ENCODE assay signal across 34 cellular contexts in genomic region chr6:93902517-93902916, GRCh38.
DNase-seq lines count a peak whose midpoint lies in the region; ATAC-seq, FAIRE-seq and TF ChIP-seq lines count a peak whose summit lies in the region.
"Had no signal": no experiment of that assay in that cellular context is flagged by ENCODE, and none has a peak within 500 bp of the region (broad histone marks: within the 10 kb centered on the region; RNA-seq: fewer than 3 reads in every experiment).

No MANE protein-coding gene starts in this region.

- no peak for TF ChIP-seq EP300 in upper lobe of left lung (IDR thresholded peaks at IDR 0.05)

- peak; percentile 23 for DNase-seq in colonic mucosa
- DNase-seq in left colon: peak in 1 of 2 donors; percentile 4
- DNase-seq in mucosa of descending colon: peak in 2 of 3 donors; percentile 4 to 16
- DNase-seq in small intestine: peak; percentile 13
- no peak for DNase-seq in NCI-H526 (lab: John Stamatoyannopoulos, UW)
- no peak for DNase-seq in pons (ENCODE audit: low spot score)
- DNase-seq in upper lobe of left lung: no peak
- no peak for DNase-seq in urothelium cell line (ENCODE audit: low spot score)
- DNase-seq: 8988T; ACHN; AML-193; BE2C; C1 segment of cervical spinal cord; Caco-2; Calu3; CD4-positive, alpha-beta memory T cell; CD4-positive, alpha-beta T cell; CD4-positive, CD25-positive, alpha-beta regulatory T cell; CD8-positive, alpha-beta memory T cell; CD8-positive, alpha-beta T cell; COR-L47; DMS 273 treated with DMSO at 0.1 percent for 48 hours; DMS153; DMS53; DMS79; DMS79 treated with DMSO at 0.1 percent for 48 hours; DND-41; EL had no signal

- 65 to 90% (median 75%) methylated on average over 5 of the region's 5 CpGs for WGBS in small intestine, 3 donors
- WGBS in upper lobe of left lung, 2 donors: 88 to 90% methylated on average over 5 of the region's 5 CpGs

- no peaks in the 10 kb centered on the region for H3K36me3 ChIP-seq in colonic mucosa
- no peaks in the 10 kb centered on the region for H3K36me3 ChIP-seq in mucosa of descending colon (ENCODE audit: low read depth)
- no peaks in the 10 kb centered on the region for H3K36me3 ChIP-seq in small intestine (ENCODE audit: control insufficient read depth in 2 of 2, insufficient read depth in 2 of 2, low read length in 2 of 2)
- no peaks in the 10 kb centered on the region for H3K36me3 ChIP-seq in upper lobe of left lung
- H3K36me3 ChIP-seq: BE2C; BLaER1; BLaER1 treated with 17β-estradiol and CSF1 and Interleukin-3, amounts not matched to agents 10 nM and 100 nM had no signal

- H3K27ac ChIP-seq in colonic mucosa (no peak overlapping the region), small intestine (ENCODE audit: low read depth in 1 of 2, low read length in 1 of 2) (no peak overlapping the region), upper lobe of left lung (no peak overlapping the region)
- H3K27ac ChIP-seq: 22Rv1; A549; BLaER1; BLaER1 treated with 17β-estradiol and CSF1 and Interleukin-3, amounts not matched to agents 10 nM and 100 nM; C4-2B had no signal

- H3K27me3 ChIP-seq in colonic mucosa: no peaks in the 10 kb centered on the region
- H3K27me3 ChIP-seq in small intestine (ENCODE audit: control insufficient read depth in 2 of 2, insufficient read depth in 2 of 2, low read length in 2 of 2): no peaks in the 10 kb centered on the region
- no peaks in the 10 kb centered on the region for H3K27me3 ChIP-seq in upper lobe of left lung
- H3K27me3 ChIP-seq: BE2C; BLaER1; BLaER1 treated with 17β-estradiol and CSF1 and Interleukin-3, amounts not matched to agents 10 nM and 100 nM had no signal

- no peaks in the 10 kb centered on the region for H3K4me1 ChIP-seq in colonic mucosa
- no peaks in the 10 kb centered on the region for H3K4me1 ChIP-seq in mucosa of descending colon (ENCODE audit: low read depth)
- no peaks in the 10 kb centered on the region for H3K4me1 ChIP-seq in small intestine (ENCODE audit: control insufficient read depth in 2 of 2, insufficient read depth in 1 of 2, low read depth in 1 of 2, low read length in 1 of 2)
- H3K4me1 ChIP-seq in upper lobe of left lung: no peaks in the 10 kb centered on the region
- H3K4me1 ChIP-seq: A549; BE2C; BLaER1; BLaER1 treated with 17β-estradiol and CSF1 and Interleukin-3, amounts not matched to agents 10 nM and 100 nM; Caco-2 had no signal

- no peak overlapping the region for H3K9ac ChIP-seq in colonic mucosa (ENCODE audit: low read depth in 2 of 2, low read length in 2 of 2)
- H3K9ac ChIP-seq: BLaER1; BLaER1 treated with 17β-estradiol and CSF1 and Interleukin-3, amounts not matched to agents 10 nM and 100 nM had no signal

- H3K9me3 ChIP-seq in colonic mucosa: no peaks in the 10 kb centered on the region
- no peaks in the 10 kb centered on the region for H3K9me3 ChIP-seq in mucosa of descending colon
- no peaks in the 10 kb centered on the region for H3K9me3 ChIP-seq in small intestine (ENCODE audit: control insufficient read depth, low read depth)
- H3K9me3 ChIP-seq in upper lobe of left lung: no peaks in the 10 kb centered on the region
- H3K9me3 ChIP-seq: A549, BE2C, BLaER1, Caco-2 had no signal

- no peak for TF ChIP-seq POLR2A in upper lobe of left lung (IDR thresholded peaks at IDR 0.05)

- peak; percentile 79 for ATAC-seq in left colon
- peak; percentile 69 for ATAC-seq in mucosa of descending colon
- ATAC-seq in upper lobe of left lung (ENCODE audit: low FRiP score in 2 of 2): no peak
- ATAC-seq: A549; CD8-positive, alpha-beta T cell had no signal

- H3K4me3 ChIP-seq in colonic mucosa: no peak overlapping the region
- H3K4me3 ChIP-seq in mucosa of descending colon: no peak overlapping the region
- H3K4me3 ChIP-seq in small intestine (ENCODE audit: low read depth in 1 of 2, low read length in 2 of 2): no peak overlapping the region
- H3K4me3 ChIP-seq in upper lobe of left lung: no peak overlapping the region
- H3K4me3 ChIP-seq: A549; BLaER1; BLaER1 treated with 17β-estradiol and CSF1 and Interleukin-3, amounts not matched to agents 10 nM and 100 nM had no signal

- TF ChIP-seq CTCF in colonic mucosa (IDR thresholded peaks at IDR 0.05) (no peak), mucosa of descending colon (IDR thresholded peaks at IDR 0.05) (no peak), upper lobe of left lung (IDR thresholded peaks at IDR 0.05) (no peak)

- intact Hi-C loops in colonic mucosa (cut with DNase I) (no loop called here), left colon (cut with DNase I, micrococcal nuclease) (no loop called here), mucosa of descending colon (cut with DNase I, micrococcal nuclease) (no loop called here)

- FAIRE-seq in small intestine (lab: Jason Lieb, UNC): no peak
- no peak for FAIRE-seq in urothelium cell line (lab: Jason Lieb, UNC)
- FAIRE-seq: A549, D721Med had no signal

Comparison
In these comparisons a context has a peak if more than half of its experiments do, and no peak if none do; other contexts are left out.
1. DNase-seq: peak in colonic mucosa (single experiment), mucosa of descending colon (2 of 3) and small intestine (single experiment); none in NCI-H526 (0 of 2), pons (single experiment), upper lobe of left lung (0 of 2) and urothelium cell line (single experiment).
2. ATAC-seq: peak in left colon (single experiment) and mucosa of descending colon (single experiment); none in upper lobe of left lung (0 of 2).